ENCODE assay signal across 11 cellular contexts in the genomic region with DNA sequence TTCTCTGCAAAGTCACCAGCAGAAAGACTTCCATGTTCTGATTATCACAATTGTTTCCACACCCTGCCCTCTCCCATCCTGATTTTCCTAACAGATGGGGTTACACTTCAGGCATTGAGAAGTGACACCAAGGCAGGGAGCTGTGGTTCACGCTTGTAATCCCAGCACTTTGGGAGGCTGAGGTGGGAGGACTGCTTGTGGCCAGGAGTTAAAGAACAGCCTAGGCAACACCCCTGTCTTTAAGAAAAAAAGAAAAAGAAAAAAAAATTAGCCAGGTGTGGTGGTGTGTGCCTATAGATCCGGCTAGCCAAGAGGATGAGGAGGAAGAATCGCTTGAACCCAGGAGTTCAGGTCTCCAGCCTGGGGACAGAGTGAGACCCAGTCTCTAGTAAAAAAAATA. TPM values are rescaled to one million over a fixed set of nuclear protein-coding genes. Genes with fewer than 3 reads are reported as not detected.
A peak's percentile ranks its signal among the peaks of the same experiment; 100 is the strongest.
DNase-seq lines count a peak whose midpoint lies in the region; ATAC-seq and TF ChIP-seq lines count a peak whose summit lies in the region.
"Had no signal": no experiment of that assay in that cellular context is flagged by ENCODE, and none has a peak within 500 bp of the region (broad histone marks: within the 10 kb centered on the region; RNA-seq: fewer than 3 reads in every experiment).

No MANE protein-coding gene starts in this region.

- TF ChIP-seq CTCF in progenitor cell of endocrine pancreas (IDR thresholded peaks at IDR 0.05; ENCODE audit: unreplicated experiment), result no peak

- no peak for DNase-seq in activated CD8-positive, alpha-beta memory T cell treated with anti-CD3 and anti-CD28 coated beads, Interleukin-2, amount 10 ng/mL, durations not matched to agents 7 days and 5 days
- no peak for DNase-seq in activated CD8-positive, alpha-beta memory T cell treated with anti-CD3 and anti-CD28 coated beads for 24 hours
- peak; percentile 4 for DNase-seq in OCI-M1 (lab: John Stamatoyannopoulos, UW)
- no peak for DNase-seq in central memory CD8-positive, alpha-beta T cell (ENCODE audit: low spot score in 2 of 2)
- no peak for DNase-seq in progenitor cell of endocrine pancreas (ENCODE audit: low spot score, unreplicated experiment)
- no peak for DNase-seq in DMS 273 treated with DMSO at 0.1 percent for 48 hours (lab: John Stamatoyannopoulos, UW)
- no peak for DNase-seq in SKM-1 (lab: John Stamatoyannopoulos, UW; ENCODE audit: unreplicated experiment)
- DNase-seq: kidney glomerular epithelial cell, NCI-H2107, nucleus accumbens had no signal

- H3K9me3 Mint-ChIP-seq in activated CD8-positive, alpha-beta memory T cell treated with anti-CD3 and anti-CD28 coated beads, Interleukin-2, amount 10 ng/mL, durations not matched to agents 7 days and 5 days (ENCODE audit: low read depth), result no peaks in the 10 kb centered on the region
- H3K9me3 Mint-ChIP-seq in central memory CD8-positive, alpha-beta T cell, result no peaks in the 10 kb centered on the region
- H3K9me3 Mint-ChIP-seq in progenitor cell of endocrine pancreas (ENCODE audit: low read depth), result no peaks in the 10 kb centered on the region

- ATAC-seq in activated CD8-positive, alpha-beta memory T cell treated with anti-CD3 and anti-CD28 coated beads, Interleukin-2, amount 10 ng/mL, durations not matched to agents 7 days and 5 days, result no peak
- ATAC-seq in central memory CD8-positive, alpha-beta T cell (replicated peaks; ENCODE audit: extremely low read depth, poor library complexity, severe bottlenecking), result no peak
- ATAC-seq in HG02852 (IDR thresholded peaks at IDR 0.05; ENCODE audit: unreplicated experiment), result no peak

- peak overlapping the region; percentile 72 for H3K4me3 Mint-ChIP-seq in activated CD8-positive, alpha-beta memory T cell treated with anti-CD3 and anti-CD28 coated beads, Interleukin-2, amount 10 ng/mL, durations not matched to agents 7 days and 5 days
- peak overlapping the region; percentile 100 for H3K4me3 Mint-ChIP-seq in central memory CD8-positive, alpha-beta T cell
- no peak overlapping the region for H3K4me3 Mint-ChIP-seq in progenitor cell of endocrine pancreas (ENCODE audit: low read depth)

- peak overlapping the region; percentile 85 for H3K27ac Mint-ChIP-seq in activated CD8-positive, alpha-beta memory T cell treated with anti-CD3 and anti-CD28 coated beads, Interleukin-2, amount 10 ng/mL, durations not matched to agents 7 days and 5 days
- H3K27ac Mint-ChIP-seq in central memory CD8-positive, alpha-beta T cell (ENCODE audit: low read depth), result peak overlapping the region; percentile 79
- H3K27ac Mint-ChIP-seq in progenitor cell of endocrine pancreas, result peak overlapping the region; percentile 74

- H3K27me3 Mint-ChIP-seq in activated CD8-positive, alpha-beta memory T cell treated with anti-CD3 and anti-CD28 coated beads, Interleukin-2, amount 10 ng/mL, durations not matched to agents 7 days and 5 days, result no peaks in the 10 kb centered on the region
- H3K27me3 Mint-ChIP-seq in central memory CD8-positive, alpha-beta T cell, result no peaks in the 10 kb centered on the region
- H3K27me3 Mint-ChIP-seq in progenitor cell of endocrine pancreas, result no peaks in the 10 kb centered on the region

- peaks cover 53% of the 10 kb centered on the region for H3K36me3 Mint-ChIP-seq in activated CD8-positive, alpha-beta memory T cell treated with anti-CD3 and anti-CD28 coated beads, Interleukin-2, amount 10 ng/mL, durations not matched to agents 7 days and 5 days
- peaks cover 30% of the 10 kb centered on the region for H3K36me3 Mint-ChIP-seq in central memory CD8-positive, alpha-beta T cell (ENCODE audit: insufficient read depth)
- peaks cover 10% of the 10 kb centered on the region for H3K36me3 Mint-ChIP-seq in progenitor cell of endocrine pancreas (ENCODE audit: insufficient read depth)

- CTCF ChIA-PET in activated CD8-positive, alpha-beta memory T cell treated with anti-CD3 and anti-CD28 coated beads, Interleukin-2, amount 10 ng/mL, durations not matched to agents 7 days and 5 days (lab: Charles Lee), result interaction anchor here (0.7 to 2.2 kb wide), 4 partner anchors 9 to 46 kb away, joined by 3 to 9 read pairs (median 3); no protein-coding TSS in a partner anchor

- H3K4me1 Mint-ChIP-seq in activated CD8-positive, alpha-beta memory T cell treated with anti-CD3 and anti-CD28 coated beads, Interleukin-2, amount 10 ng/mL, durations not matched to agents 7 days and 5 days, result peaks cover 70% of the 10 kb centered on the region
- peaks cover 66% of the 10 kb centered on the region for H3K4me1 Mint-ChIP-seq in central memory CD8-positive, alpha-beta T cell
- H3K4me1 Mint-ChIP-seq in progenitor cell of endocrine pancreas (ENCODE audit: low read depth), result peaks cover 41% of the 10 kb centered on the region

RNA-seq across cellular contexts. Expression of a gene that starts 5.2 kb away (rescaled TPM):
- total RNA-seq in activated CD8-positive, alpha-beta memory T cell treated with anti-CD3 and anti-CD28 coated beads, Interleukin-2, amount 10 ng/mL, durations not matched to agents 7 days and 5 days, result 100 to 1,000 TPM; 174 to 200 TPM
- 164 TPM in 2 replicates for total RNA-seq in progenitor cell of endocrine pancreas

RNA-seq across cellular contexts. Expression of a gene that starts 48.6 kb away (rescaled TPM):
- total RNA-seq in activated CD8-positive, alpha-beta memory T cell treated with anti-CD3 and anti-CD28 coated beads, Interleukin-2, amount 10 ng/mL, durations not matched to agents 7 days and 5 days, result 10 to 100 TPM; 11.7 to 19.9 TPM
- 4.2 and 5.0 TPM in 2 replicates for total RNA-seq in progenitor cell of endocrine pancreas
